Comparison of ENCODE assay signal across 10 cellular contexts in the genomic region with DNA sequence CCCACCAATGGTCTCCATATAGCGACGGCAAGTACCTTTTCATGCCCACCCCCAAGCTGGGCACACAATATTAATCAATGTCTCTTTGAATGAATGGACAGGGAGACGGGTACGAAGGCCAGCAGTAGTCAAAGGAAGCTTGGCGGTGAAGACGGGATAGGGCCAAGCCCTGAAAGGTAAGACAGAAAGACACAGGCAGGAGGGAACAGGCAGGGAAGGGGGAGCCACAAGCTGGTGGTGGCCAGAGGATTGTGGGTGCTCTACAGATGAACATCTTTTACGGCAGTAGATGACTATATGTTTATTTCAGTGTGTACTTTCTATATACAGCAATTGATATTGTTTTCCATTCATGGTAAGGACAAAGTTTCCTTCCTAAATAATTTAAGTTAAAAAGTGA. TPM values are rescaled to one million over a fixed set of nuclear protein-coding genes. Genes with fewer than 3 reads are reported as not detected.
A peak's percentile ranks its signal among the peaks of the same experiment; 100 is the strongest.
DNase-seq lines count a peak whose midpoint lies in the region; ATAC-seq, FAIRE-seq and TF ChIP-seq lines count a peak whose summit lies in the region.
"Had no signal": no experiment of that assay in that cellular context is flagged by ENCODE, and none has a peak within 500 bp of the region (broad histone marks: within the 10 kb centered on the region; RNA-seq: fewer than 3 reads in every experiment).

No MANE protein-coding gene starts in this region.

- TF ChIP-seq CTCF in dorsolateral prefrontal cortex (IDR thresholded peaks at IDR 0.05 in 54 of 56, conservative IDR thresholded peaks at IDR 0.05 in 2 of 56; ENCODE audit: low read depth in 1 of 56, partially characterized antibody in 56 of 56) (no peak), osteocyte (IDR thresholded peaks at IDR 0.05) (no peak)

- H3K4me1 ChIP-seq in CD4-positive, CD25-positive, alpha-beta regulatory T cell (ENCODE audit: control insufficient read depth, insufficient read depth, low read length, poor library complexity, severe bottlenecking): peaks cover 90% of the 10 kb centered on the region

- no peak for FAIRE-seq in H54 (lab: Jason Lieb, UNC)

- H3K27ac ChIP-seq in CD4-positive, CD25-positive, alpha-beta regulatory T cell (ENCODE audit: insufficient read depth, low read length, poor library complexity, severe bottlenecking): peak overlapping the region; percentile 70
- H3K27ac ChIP-seq in dorsolateral prefrontal cortex: peak overlapping the region in 41 of 59 donors; percentile 1 to 73 (median 43)
- H3K27ac ChIP-seq: VCaP had no signal

- peak overlapping the region; percentile 87 to 97 (median 93) for H3K27ac Mint-ChIP-seq in CD4-positive, CD25-positive, alpha-beta regulatory T cell
- H3K27ac Mint-ChIP-seq in osteocyte (ENCODE audit: unreplicated experiment): peak overlapping the region; percentile 68

- no peaks in the 10 kb centered on the region for H3K27me3 ChIP-seq in CD4-positive, CD25-positive, alpha-beta regulatory T cell (ENCODE audit: control insufficient read depth, insufficient read depth, low read length)
- no peaks in the 10 kb centered on the region for H3K27me3 ChIP-seq in dorsolateral prefrontal cortex

- peaks cover 25% of the 10 kb centered on the region for H3K36me3 Mint-ChIP-seq in CD4-positive, CD25-positive, alpha-beta regulatory T cell
- peaks cover 8% of the 10 kb centered on the region for H3K36me3 Mint-ChIP-seq in osteocyte (ENCODE audit: unreplicated experiment)

- TF ChIP-seq POLR2A in H54 (IDR thresholded peaks at IDR 0.05; ENCODE audit: low read depth, low read length): no peak

- intact Hi-C loops in dorsolateral prefrontal cortex (cut with DNase I): loop anchor here in 1 of 2 donors (5.0 kb wide), 1 partner anchor 127 kb away; no protein-coding TSS in a partner anchor

- no peaks in the 10 kb centered on the region for H3K9me3 Mint-ChIP-seq in CD4-positive, CD25-positive, alpha-beta regulatory T cell
- no peaks in the 10 kb centered on the region for H3K9me3 Mint-ChIP-seq in osteocyte (ENCODE audit: unreplicated experiment)

- ATAC-seq in CD4-positive, CD25-positive, alpha-beta regulatory T cell (ENCODE audit: low read depth in 2 of 2): no peak
- ATAC-seq in HG03565 (IDR thresholded peaks at IDR 0.05; ENCODE audit: unreplicated experiment) (peak; percentile 7), GM21737 (IDR thresholded peaks at IDR 0.05; ENCODE audit: unreplicated experiment) (no peak)

- H3K9me3 ChIP-seq in CD4-positive, CD25-positive, alpha-beta regulatory T cell (ENCODE audit: control insufficient read depth in 2 of 2, low read length in 2 of 2): no peaks in the 10 kb centered on the region

- peaks cover 26 to 95% (median 75%) of the 10 kb centered on the region in 4 donors for H3K4me1 Mint-ChIP-seq in CD4-positive, CD25-positive, alpha-beta regulatory T cell
- peaks cover 47% of the 10 kb centered on the region for H3K4me1 Mint-ChIP-seq in osteocyte (ENCODE audit: unreplicated experiment)

- H3K27me3 Mint-ChIP-seq in CD4-positive, CD25-positive, alpha-beta regulatory T cell: no peaks in the 10 kb centered on the region
- no peaks in the 10 kb centered on the region for H3K27me3 Mint-ChIP-seq in osteocyte (ENCODE audit: unreplicated experiment)

- H3K36me3 ChIP-seq in CD4-positive, CD25-positive, alpha-beta regulatory T cell (ENCODE audit: control insufficient read depth, insufficient read depth, low read length): peaks cover 32% of the 10 kb centered on the region

- peak overlapping the region; percentile 47 for H3K4me3 ChIP-seq in CD4-positive, CD25-positive, alpha-beta regulatory T cell (ENCODE audit: low read depth, low read length)
- H3K4me3 ChIP-seq in dorsolateral prefrontal cortex: no peak overlapping the region

- peak overlapping the region; percentile 78 to 87 (median 80) for H3K4me3 Mint-ChIP-seq in CD4-positive, CD25-positive, alpha-beta regulatory T cell
- no peak overlapping the region for H3K4me3 Mint-ChIP-seq in osteocyte (ENCODE audit: unreplicated experiment)

- no peak for DNase-seq in CD4-positive, CD25-positive, alpha-beta regulatory T cell
- DNase-seq in dorsolateral prefrontal cortex (no peak), osteocyte (ENCODE audit: extremely low spot score, unreplicated experiment) (no peak), H54 (ENCODE audit: insufficient read length, low spot score) (no peak), NCI-H526 treated with DMSO at 0.1 percent for 48 hours (lab: John Stamatoyannopoulos, UW) (no peak)
- no peak for DNase-seq in stimulated activated CD4-positive, alpha-beta T cell treated with anti-CD3 and anti-CD28 coated beads, Interleukin-2, amount 100 ng/mL, for 24 hours
- DNase-seq: NCI-H1694 had no signal

RNA-seq across cellular contexts. Expression of gene CAPZB, which starts 16.3 kb away (rescaled TPM):
- total RNA-seq in CD4-positive, CD25-positive, alpha-beta regulatory T cell: 372 TPM
- polyA plus RNA-seq in CD4-positive, CD25-positive, alpha-beta regulatory T cell: 100 to 1,000 TPM; 384 to 588 (median 518) TPM
- 100 to 1,000 TPM; 118 to 250 (median 198) TPM for total RNA-seq in dorsolateral prefrontal cortex
- total RNA-seq in osteocyte: 403 and 412 TPM in 2 replicates
